ENCODE assay signal across 1 cellular context in the genomic region with DNA sequence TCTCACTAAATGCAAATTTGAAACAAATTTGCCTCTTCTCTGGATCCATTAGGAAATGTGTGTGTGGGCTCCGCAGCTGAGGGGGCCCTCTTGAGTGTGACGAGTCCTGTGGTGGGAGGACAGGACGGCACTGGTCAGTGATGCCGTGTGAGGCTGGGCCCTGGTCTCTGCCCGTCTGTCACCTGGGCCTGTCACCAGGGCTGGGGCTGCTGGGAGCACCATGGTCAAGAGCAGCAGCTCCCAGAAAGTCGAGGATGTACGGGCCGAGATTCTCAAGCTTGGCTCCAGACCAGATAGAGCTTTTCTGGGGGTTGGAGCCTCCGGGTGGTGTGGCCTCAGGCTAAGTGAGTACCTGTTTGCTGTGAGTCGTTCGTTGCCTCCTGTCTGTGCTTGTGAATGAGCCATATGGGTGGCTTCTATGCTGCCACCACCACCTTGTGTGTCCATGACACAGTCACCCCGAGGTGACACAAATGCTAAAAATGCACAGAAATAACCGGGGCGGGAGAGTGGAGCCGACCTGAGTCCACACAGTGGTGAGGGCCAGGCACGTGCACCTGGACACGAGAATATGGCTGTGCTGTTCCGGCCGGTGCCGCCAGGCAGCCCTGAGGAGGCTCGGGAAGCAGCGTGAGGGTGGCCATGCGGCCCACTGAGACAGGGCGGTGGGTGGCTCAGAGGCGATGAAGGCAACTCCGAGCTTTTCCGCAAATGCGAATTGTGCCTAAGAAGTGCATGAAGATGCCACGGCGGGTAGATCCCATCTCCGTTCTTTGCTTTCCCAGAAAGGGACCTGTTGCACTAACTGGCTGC.
A peak's percentile ranks its signal among the peaks of the same experiment; 100 is the strongest.
TF ChIP-seq lines count a peak whose summit lies in the region.

No MANE protein-coding gene starts in this region.

TF ChIP-seq in A549, 52 proteins besides CTCF, POLR2A, EP300 and RAD21 (continued from another document):
- TF ChIP-seq, protein P1, sequence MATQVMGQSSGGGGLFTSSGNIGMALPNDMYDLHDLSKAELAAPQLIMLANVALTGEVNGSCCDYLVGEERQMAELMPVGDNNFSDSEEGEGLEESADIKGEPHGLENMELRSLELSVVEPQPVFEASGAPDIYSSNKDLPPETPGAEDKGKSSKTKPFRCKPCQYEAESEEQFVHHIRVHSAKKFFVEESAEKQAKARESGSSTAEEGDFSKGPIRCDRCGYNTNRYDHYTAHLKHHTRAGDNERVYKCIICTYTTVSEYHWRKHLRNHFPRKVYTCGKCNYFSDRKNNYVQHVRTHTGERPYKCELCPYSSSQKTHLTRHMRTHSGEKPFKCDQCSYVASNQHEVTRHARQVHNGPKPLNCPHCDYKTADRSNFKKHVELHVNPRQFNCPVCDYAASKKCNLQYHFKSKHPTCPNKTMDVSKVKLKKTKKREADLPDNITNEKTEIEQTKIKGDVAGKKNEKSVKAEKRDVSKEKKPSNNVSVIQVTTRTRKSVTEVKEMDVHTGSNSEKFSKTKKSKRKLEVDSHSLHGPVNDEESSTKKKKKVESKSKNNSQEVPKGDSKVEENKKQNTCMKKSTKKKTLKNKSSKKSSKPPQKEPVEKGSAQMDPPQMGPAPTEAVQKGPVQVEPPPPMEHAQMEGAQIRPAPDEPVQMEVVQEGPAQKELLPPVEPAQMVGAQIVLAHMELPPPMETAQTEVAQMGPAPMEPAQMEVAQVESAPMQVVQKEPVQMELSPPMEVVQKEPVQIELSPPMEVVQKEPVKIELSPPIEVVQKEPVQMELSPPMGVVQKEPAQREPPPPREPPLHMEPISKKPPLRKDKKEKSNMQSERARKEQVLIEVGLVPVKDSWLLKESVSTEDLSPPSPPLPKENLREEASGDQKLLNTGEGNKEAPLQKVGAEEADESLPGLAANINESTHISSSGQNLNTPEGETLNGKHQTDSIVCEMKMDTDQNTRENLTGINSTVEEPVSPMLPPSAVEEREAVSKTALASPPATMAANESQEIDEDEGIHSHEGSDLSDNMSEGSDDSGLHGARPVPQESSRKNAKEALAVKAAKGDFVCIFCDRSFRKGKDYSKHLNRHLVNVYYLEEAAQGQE (IDR thresholded peaks at IDR 0.05), result no peak
- TF ChIP-seq CEBPB (IDR thresholded peaks at IDR 0.05), result no peak
- TF ChIP-seq, protein P2, sequence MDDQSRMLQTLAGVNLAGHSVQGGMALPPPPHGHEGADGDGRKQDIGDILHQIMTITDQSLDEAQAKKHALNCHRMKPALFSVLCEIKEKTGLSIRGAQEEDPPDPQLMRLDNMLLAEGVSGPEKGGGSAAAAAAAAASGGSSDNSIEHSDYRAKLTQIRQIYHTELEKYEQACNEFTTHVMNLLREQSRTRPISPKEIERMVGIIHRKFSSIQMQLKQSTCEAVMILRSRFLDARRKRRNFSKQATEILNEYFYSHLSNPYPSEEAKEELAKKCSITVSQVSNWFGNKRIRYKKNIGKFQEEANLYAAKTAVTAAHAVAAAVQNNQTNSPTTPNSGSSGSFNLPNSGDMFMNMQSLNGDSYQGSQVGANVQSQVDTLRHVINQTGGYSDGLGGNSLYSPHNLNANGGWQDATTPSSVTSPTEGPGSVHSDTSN (IDR thresholded peaks at IDR 0.05), result peak; percentile 53; the same call in 1 of the 2 replicates
